ENCODE assay signal across 8 cellular contexts in the genomic region with DNA sequence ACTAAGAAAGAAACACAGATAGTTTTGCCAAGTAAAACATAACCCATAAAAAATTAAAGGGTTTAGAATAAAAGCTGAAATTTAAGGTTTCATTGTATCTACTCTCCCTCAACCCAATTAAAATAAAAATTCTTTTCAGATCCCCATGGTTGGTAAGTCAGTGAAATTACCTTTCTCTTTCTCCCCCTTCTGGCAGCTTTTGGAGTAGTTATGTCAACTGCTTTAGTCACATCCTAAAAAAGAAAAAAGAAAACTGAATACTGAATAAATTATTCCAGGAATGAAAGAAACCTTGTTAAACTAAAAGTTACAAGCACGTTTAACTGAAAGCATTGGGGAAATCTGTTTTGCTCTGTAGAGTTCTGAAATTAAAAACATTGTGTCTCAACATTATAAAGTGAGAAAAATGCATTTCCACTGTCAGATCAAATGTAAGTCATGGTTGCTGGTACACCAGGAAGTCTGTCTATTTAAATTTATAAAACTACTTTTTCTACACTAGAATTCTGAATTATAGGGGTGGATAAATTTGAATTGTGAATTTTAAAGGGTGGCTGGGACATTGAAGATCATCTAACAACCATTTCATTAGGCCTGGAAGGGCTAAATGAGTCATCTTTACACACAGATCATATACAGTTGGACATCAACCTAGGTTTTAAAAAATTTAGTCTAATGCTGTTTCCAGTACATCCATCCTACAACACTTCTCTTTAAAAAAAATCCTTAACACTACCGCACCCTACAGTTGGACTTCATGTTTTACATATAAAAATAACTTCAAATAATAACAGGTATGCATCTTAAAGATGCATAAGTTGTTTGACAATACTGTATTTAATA. TPM values are rescaled to one million over a fixed set of nuclear protein-coding genes. Genes with fewer than 3 reads are reported as not detected.
A peak's percentile ranks its signal among the peaks of the same experiment; 100 is the strongest.
DNase-seq lines count a peak whose midpoint lies in the region; ATAC-seq and TF ChIP-seq lines count a peak whose summit lies in the region.

No MANE protein-coding gene starts in this region.

- no peaks in the 10 kb centered on the region for H3K9me3 ChIP-seq in CD8-positive, alpha-beta T cell (ENCODE audit: low read length)
- H3K9me3 ChIP-seq in ascending aorta (no peaks in the 10 kb centered on the region), right lobe of liver (no peaks in the 10 kb centered on the region)

- POLR2A ChIA-PET in CD8-positive, alpha-beta T cell (lab: Charles Lee): no interaction called here

- no peak overlapping the region for H3K4me3 Mint-ChIP-seq in CD8-positive, alpha-beta T cell

- H3K4me1 ChIP-seq in CD8-positive, alpha-beta T cell (ENCODE audit: insufficient read depth, low read length): no peaks in the 10 kb centered on the region
- peaks cover 0 to 7% of the 10 kb centered on the region in 2 donors for H3K4me1 ChIP-seq in ascending aorta
- H3K4me1 ChIP-seq in right lobe of liver: no peaks in the 10 kb centered on the region

- no peak for TF ChIP-seq POLR2A in right lobe of liver (IDR thresholded peaks at IDR 0.05)

- peak; percentile 61 for TF ChIP-seq CTCF in CD8-positive, alpha-beta T cell (IDR thresholded peaks at IDR 0.05)
- TF ChIP-seq CTCF in ascending aorta (IDR thresholded peaks at IDR 0.05) (peak; percentile 21 to 71 (median 32)), right lobe of liver (IDR thresholded peaks at IDR 0.05) (peak; percentile 32 to 50 (median 42))

- no peaks in the 10 kb centered on the region for H3K9me3 Mint-ChIP-seq in CD8-positive, alpha-beta T cell

- peaks cover 68% of the 10 kb centered on the region for H3K36me3 Mint-ChIP-seq in CD8-positive, alpha-beta T cell

- no peaks in the 10 kb centered on the region for H3K27me3 Mint-ChIP-seq in CD8-positive, alpha-beta T cell (ENCODE audit: low read depth)

- no peaks in the 10 kb centered on the region for H3K27me3 ChIP-seq in CD8-positive, alpha-beta T cell (ENCODE audit: insufficient read depth, low read length)
- H3K27me3 ChIP-seq in ascending aorta (no peaks in the 10 kb centered on the region), right lobe of liver (no peaks in the 10 kb centered on the region)

- DNase-seq in CD8-positive, alpha-beta T cell: no peak
- DNase-seq in KG1 (lab: John Stamatoyannopoulos, UW) (peak; percentile 28), ascending aorta (ENCODE audit: low spot score in 2 of 2) (no peak), right lobe of liver (no peak), Ammon's horn (ENCODE audit: low spot score) (no peak)

- no peak overlapping the region for H3K27ac ChIP-seq in CD8-positive, alpha-beta T cell (ENCODE audit: low read depth, low read length)
- H3K27ac ChIP-seq in ascending aorta: peak overlapping the region; percentile 23 to 41
- no peak overlapping the region for H3K27ac ChIP-seq in right lobe of liver

- peaks cover 9% of the 10 kb centered on the region for H3K36me3 ChIP-seq in CD8-positive, alpha-beta T cell (ENCODE audit: insufficient read depth, low read length)
- peaks cover 0 to 19% of the 10 kb centered on the region in 2 donors for H3K36me3 ChIP-seq in ascending aorta
- peaks cover 0 to 6% (median 2%) of the 10 kb centered on the region in 4 donors for H3K36me3 ChIP-seq in right lobe of liver

- H3K4me3 ChIP-seq in CD8-positive, alpha-beta T cell (ENCODE audit: low read depth, low read length): no peak overlapping the region
- H3K4me3 ChIP-seq in ascending aorta: no peak overlapping the region
- H3K4me3 ChIP-seq in right lobe of liver: no peak overlapping the region

- ATAC-seq in CD8-positive, alpha-beta T cell: no peak
- ATAC-seq in right lobe of liver (peak in 2 of 4 donors; percentile 36 to 56), HG03442 (IDR thresholded peaks at IDR 0.05; ENCODE audit: unreplicated experiment) (no peak), GM21447 (IDR thresholded peaks at IDR 0.05; ENCODE audit: unreplicated experiment) (no peak), GM18907 (IDR thresholded peaks at IDR 0.05; ENCODE audit: unreplicated experiment) (no peak)

- intact Hi-C loops in CD8-positive, alpha-beta T cell (cut with DNase I, micrococcal nuclease): loop anchor here (1.0 to 5.0 kb wide), 5 partner anchors 47 to 209 kb away; no protein-coding TSS in a partner anchor
- intact Hi-C loops in ascending aorta (cut with DNase I): loop anchor here (10.0 kb wide), 1 partner anchor 119 kb away; no protein-coding TSS in a partner anchor
- intact Hi-C loops in right lobe of liver (cut with DNase I): no loop called here

- CTCF ChIA-PET in CD8-positive, alpha-beta T cell (lab: Charles Lee): no interaction called here

- 62% methylated on average over 2 of the region's 2 CpGs for WGBS in right lobe of liver (ENCODE audit: insufficient coverage, low coverage, low lambda C conversion rate, missing lambda C conversion rate)

- H3K27ac Mint-ChIP-seq in CD8-positive, alpha-beta T cell: no peak overlapping the region

- H3K4me1 Mint-ChIP-seq in CD8-positive, alpha-beta T cell (ENCODE audit: low read depth): peaks cover 48% of the 10 kb centered on the region

RNA-seq across cellular contexts. Expression of gene PSIP1, which starts 24.7 kb away (rescaled TPM):
- 10 to 100 TPM; 93.5 to 96.0 TPM for total RNA-seq in CD8-positive, alpha-beta T cell
- total RNA-seq in ascending aorta: 115 TPM
- 10 to 100 TPM in 5 of 6 experiments, 1 to 10 TPM in 1; 8.4 to 19.0 (median 12.0) TPM for total RNA-seq in right lobe of liver

Comparison
In these comparisons a context has a peak if more than half of its experiments do, and no peak if none do; other contexts are left out.
1. H3K27ac ChIP-seq: peak in ascending aorta (2 of 2); none in CD8-positive, alpha-beta T cell (single experiment) and right lobe of liver (0 of 3).
2. intact Hi-C loops: an anchor here in CD8-positive, alpha-beta T cell (1.0 to 5.0 kb wide) and ascending aorta (10.0 kb wide); none called in right lobe of liver.
3. Peak in every context shown above with its lines, with median percentiles within 50 percentile points of each other: CTCF ChIP-seq.